ENCODE assay signal across 10 cellular contexts in the genomic region with DNA sequence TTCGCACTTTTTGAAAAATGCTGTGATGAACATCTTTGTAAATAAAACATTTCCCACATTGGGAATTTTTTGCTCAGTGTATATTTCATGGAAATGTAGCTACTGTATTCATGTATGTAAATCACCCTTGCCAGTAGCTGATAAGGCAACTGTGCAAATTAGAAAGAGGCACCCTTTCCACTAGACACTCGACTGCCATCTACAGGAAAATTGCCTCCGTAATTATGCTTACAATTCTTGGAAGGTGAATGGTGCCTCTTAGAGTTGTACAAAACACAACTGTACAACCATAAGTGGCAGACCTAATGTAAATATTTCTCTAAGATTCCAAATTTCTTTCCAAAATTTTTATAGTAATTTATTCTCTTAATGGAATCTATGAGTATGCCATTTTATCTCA.
A peak's percentile ranks its signal among the peaks of the same experiment; 100 is the strongest.
DNase-seq lines count a peak whose midpoint lies in the region; ATAC-seq and TF ChIP-seq lines count a peak whose summit lies in the region.
"Had no signal": no experiment of that assay in that cellular context is flagged by ENCODE, and none has a peak within 500 bp of the region (broad histone marks: within the 10 kb centered on the region; RNA-seq: fewer than 3 reads in every experiment).

No MANE protein-coding gene starts in this region.

- no peaks in the 10 kb centered on the region for H3K79me2 ChIP-seq in OCI-LY1 (ENCODE audit: insufficient read depth, low read length)

- TF ChIP-seq CTCF in OCI-LY1 (IDR thresholded peaks at IDR 0.05; ENCODE audit: low read length) = peak; percentile 41; the same call in 1 of the 2 replicates
- TF ChIP-seq CTCF in kidney epithelial cell (IDR thresholded peaks at IDR 0.05; ENCODE audit: insufficient read depth, low read length, poor library complexity, severe bottlenecking) = peak; percentile 6
- TF ChIP-seq CTCF in coronary artery (IDR thresholded peaks at IDR 0.05) = no peak

- no peak overlapping the region for H2AFZ ChIP-seq in OCI-LY1 (ENCODE audit: low read length)

- no peaks in the 10 kb centered on the region for H3K4me1 ChIP-seq in OCI-LY1 (ENCODE audit: insufficient read depth, low read length, severe bottlenecking)

- H3K4me2 ChIP-seq in OCI-LY1 (ENCODE audit: low read length) = no peak overlapping the region

- DNase-seq in DMS153 (lab: John Stamatoyannopoulos, UW) (peak; percentile 29), DMS153 treated with DMSO at 0.1 percent for 48 hours (lab: John Stamatoyannopoulos, UW; ENCODE audit: unreplicated experiment) (no peak), Kasumi-1 (lab: John Stamatoyannopoulos, UW) (peak; percentile 7 to 27), kidney epithelial cell (ENCODE audit: low read depth) (no peak), coronary artery (ENCODE audit: low spot score) (no peak)
- DNase-seq in stimulated activated CD4-positive, alpha-beta T cell treated with anti-CD3 and anti-CD28 coated beads, Interleukin-4, amount 100 ng/mL, for 1 hour = no peak

- no peaks in the 10 kb centered on the region for H4K20me1 ChIP-seq in OCI-LY1 (ENCODE audit: insufficient read depth, low read length)

- no peak for ATAC-seq in GM21528 (IDR thresholded peaks at IDR 0.05; ENCODE audit: low FRiP score, unreplicated experiment)
- ATAC-seq: activated T-helper 17 cell treated with anti-CD3 and anti-CD28 coated beads, Interleukin-2, amount 50 U/mL, for 72 hours; stimulated activated memory B cell treated with anti-CD40 and anti-IgM and Interleukin-4, amounts not matched to agents 10 μg/mL and 1 μg/mL and 100 μg/mL, for 72 hours had no signal

- H3F3A ChIP-seq in OCI-LY1 (ENCODE audit: insufficient read depth, low read length) = no peaks in the 10 kb centered on the region

- no peaks in the 10 kb centered on the region for H3K36me3 ChIP-seq in OCI-LY1 (ENCODE audit: insufficient read depth, low read length)
- H3K36me3 ChIP-seq in kidney epithelial cell (ENCODE audit: control insufficient read depth, insufficient read depth, low read length) = no peaks in the 10 kb centered on the region

- H3K4me3 ChIP-seq in OCI-LY1 (ENCODE audit: low read depth, low read length, poor library complexity, severe bottlenecking) (no peak overlapping the region), kidney epithelial cell (ENCODE audit: low read depth, low read length) (no peak overlapping the region), coronary artery (no peak overlapping the region)

- no peaks in the 10 kb centered on the region for H3K9me2 ChIP-seq in OCI-LY1 (ENCODE audit: low read depth, low read length)

- H3K9ac ChIP-seq in OCI-LY1 (ENCODE audit: low read length) = no peak overlapping the region

- H3K9me3 ChIP-seq in OCI-LY1 (ENCODE audit: low read length) = no peaks in the 10 kb centered on the region

- H3K27ac ChIP-seq in OCI-LY1 (ENCODE audit: low read depth, low read length, poor library complexity, severe bottlenecking) (no peak overlapping the region), coronary artery (no peak overlapping the region)

- H3K27me3 ChIP-seq in OCI-LY1 (ENCODE audit: insufficient read depth, low read length) = no peaks in the 10 kb centered on the region
- no peaks in the 10 kb centered on the region for H3K27me3 ChIP-seq in kidney epithelial cell (ENCODE audit: control insufficient read depth, insufficient read depth, low read length)

Comparison
In these comparisons a context has a peak if more than half of its experiments do, and no peak if none do; other contexts are left out.
1. DNase-seq: peak in DMS153 (single experiment) and Kasumi-1 (2 of 2); none in DMS153 treated with DMSO at 0.1 percent for 48 hours (single experiment), kidney epithelial cell (single experiment), coronary artery (single experiment) and stimulated activated CD4-positive, alpha-beta T cell treated with anti-CD3 and anti-CD28 coated beads, Interleukin-4, amount 100 ng/mL, for 1 hour (single experiment).